In the genomic region with DNA sequence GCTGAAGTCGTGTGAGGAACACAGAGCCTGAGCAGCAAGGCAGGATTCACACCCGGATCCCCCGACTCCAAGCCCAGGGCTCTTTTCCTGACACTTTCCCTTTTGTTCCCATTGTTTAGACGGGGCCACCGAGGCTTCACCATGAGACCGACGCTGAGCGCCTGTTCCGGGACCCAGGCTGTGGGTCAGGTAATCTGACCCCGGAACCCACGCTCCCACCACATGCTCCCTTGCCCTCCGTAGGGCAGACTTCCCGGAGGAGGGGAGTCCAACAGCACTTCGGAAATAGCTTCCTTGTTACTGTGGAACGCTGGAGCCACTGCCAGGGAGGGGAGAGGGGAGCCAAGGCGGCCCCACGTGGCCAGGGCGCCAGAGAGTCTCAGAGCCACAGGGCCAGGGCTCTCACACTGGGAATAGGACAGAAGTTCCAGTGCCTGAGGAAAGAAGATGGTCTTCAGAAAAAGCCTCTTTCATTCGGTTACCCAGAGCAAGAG, we compare ENCODE assay signal across 12 cellular contexts. TPM values are rescaled to one million over a fixed set of nuclear protein-coding genes. Genes with fewer than 3 reads are reported as not detected.
A peak's percentile ranks its signal among the peaks of the same experiment; 100 is the strongest.
DNase-seq lines count a peak whose midpoint lies in the region; ATAC-seq lines count a peak whose summit lies in the region.
"Had no signal": no experiment of that assay in that cellular context is flagged by ENCODE, and none has a peak within 500 bp of the region (broad histone marks: within the 10 kb centered on the region; RNA-seq: fewer than 3 reads in every experiment).

No MANE protein-coding gene starts in this region.

- peaks cover 0 to 13% of the 10 kb centered on the region in 2 donors for H3K36me3 ChIP-seq in mucosa of rectum (ENCODE audit: control insufficient read depth in 2 of 2, insufficient read depth in 2 of 2, low read length in 2 of 2)

- peak overlapping the region; percentile 59 for H3K4me3 Mint-ChIP-seq in stimulated activated naive CD8-positive, alpha-beta T cell treated with anti-CD3 and anti-CD28 coated beads, Interleukin-15, Interleukin-2, amounts not matched to agents 100 ng/mL and 50 ng/mL, for 24 hours
- H3K4me3 Mint-ChIP-seq in activated naive CD8-positive, alpha-beta T cell treated with anti-CD3 and anti-CD28 coated beads, Interleukin-2, amount 10 ng/mL, durations not matched to agents 7 days and 5 days = peak overlapping the region; percentile 61
- H3K4me3 Mint-ChIP-seq: B cell had no signal

- H3K9me3 ChIP-seq in mucosa of rectum (ENCODE audit: control insufficient read depth in 2 of 2, low read length in 2 of 2) = no peaks in the 10 kb centered on the region

- DNase-seq in stimulated activated naive CD8-positive, alpha-beta T cell treated with anti-CD3 and anti-CD28 coated beads, Interleukin-15, Interleukin-2, amounts not matched to agents 100 U/mL and 50 U/mL, for 24 hours = no peak
- peak; percentile 37 for DNase-seq in activated naive CD8-positive, alpha-beta T cell treated with anti-CD3 and anti-CD28 coated beads, Interleukin-2, amount 10 ng/mL, durations not matched to agents 7 days and 5 days
- DNase-seq in SIG-M5 (lab: John Stamatoyannopoulos, UW) (no peak), HuH-7 (ENCODE audit: low spot score) (no peak)
- DNase-seq in stimulated activated CD4-positive, alpha-beta T cell treated with anti-CD3 and anti-CD28 coated beads, Interleukin-12 subunit alpha, Interleukin-12 subunit beta, amount 100 ng/mL, for 4 hours = no peak
- DNase-seq: dermis blood vessel endothelial cell had no signal

- H3K9ac ChIP-seq in mucosa of rectum (ENCODE audit: low read depth in 1 of 2, low read length in 2 of 2) = no peak overlapping the region

- H3K36me3 Mint-ChIP-seq in stimulated activated naive CD8-positive, alpha-beta T cell treated with anti-CD3 and anti-CD28 coated beads, Interleukin-15, Interleukin-2, amounts not matched to agents 100 ng/mL and 50 ng/mL, for 24 hours (ENCODE audit: low read depth) = peaks cover 71% of the 10 kb centered on the region
- peaks cover 39% of the 10 kb centered on the region for H3K36me3 Mint-ChIP-seq in activated naive CD8-positive, alpha-beta T cell treated with anti-CD3 and anti-CD28 coated beads, Interleukin-2, amount 10 ng/mL, durations not matched to agents 7 days and 5 days

- POLR2A ChIA-PET in activated naive CD8-positive, alpha-beta T cell treated with anti-CD3 and anti-CD28 coated beads, Interleukin-2, amount 10 ng/mL, durations not matched to agents 7 days and 5 days (lab: Charles Lee) = interaction anchor here (1.0 to 2.6 kb wide), 6 partner anchors 17 to 110 kb away, joined by 3 to 14 read pairs (median 7); partner anchors contain the start of gene RUNX3

- H3K27ac ChIP-seq in mucosa of rectum (ENCODE audit: low read depth in 2 of 2, low read length in 2 of 2) = peak overlapping the region; percentile 29 to 43

- H3K27me3 ChIP-seq in mucosa of rectum (ENCODE audit: control insufficient read depth in 2 of 2, insufficient read depth in 2 of 2, low read length in 2 of 2) = no peaks in the 10 kb centered on the region

- ATAC-seq in stimulated activated naive CD8-positive, alpha-beta T cell treated with anti-CD3 and anti-CD28 coated beads, Interleukin-15, Interleukin-2, amounts not matched to agents 100 U/mL and 50 U/mL, for 24 hours = no peak
- ATAC-seq in activated naive CD8-positive, alpha-beta T cell treated with anti-CD3 and anti-CD28 coated beads, Interleukin-2, amount 10 ng/mL, durations not matched to agents 7 days and 5 days (ENCODE audit: low read depth) = no peak
- no peak for ATAC-seq in GM21717 (IDR thresholded peaks at IDR 0.05; ENCODE audit: unreplicated experiment)
- ATAC-seq: HCT116 had no signal

- no peaks in the 10 kb centered on the region for H3K9me3 Mint-ChIP-seq in stimulated activated naive CD8-positive, alpha-beta T cell treated with anti-CD3 and anti-CD28 coated beads, Interleukin-15, Interleukin-2, amounts not matched to agents 100 ng/mL and 50 ng/mL, for 24 hours
- no peaks in the 10 kb centered on the region for H3K9me3 Mint-ChIP-seq in activated naive CD8-positive, alpha-beta T cell treated with anti-CD3 and anti-CD28 coated beads, Interleukin-2, amount 10 ng/mL, durations not matched to agents 7 days and 5 days

- peaks cover 14 to 22% of the 10 kb centered on the region in 2 donors for H3K4me1 ChIP-seq in mucosa of rectum (ENCODE audit: control insufficient read depth in 2 of 2, insufficient read depth in 2 of 2, low read length in 2 of 2)

- H3K4me3 ChIP-seq in mucosa of rectum (ENCODE audit: low read length in 2 of 2) = no peak overlapping the region

- H3K27me3 Mint-ChIP-seq in stimulated activated naive CD8-positive, alpha-beta T cell treated with anti-CD3 and anti-CD28 coated beads, Interleukin-15, Interleukin-2, amounts not matched to agents 100 ng/mL and 50 ng/mL, for 24 hours = no peaks in the 10 kb centered on the region
- H3K27me3 Mint-ChIP-seq in activated naive CD8-positive, alpha-beta T cell treated with anti-CD3 and anti-CD28 coated beads, Interleukin-2, amount 10 ng/mL, durations not matched to agents 7 days and 5 days = no peaks in the 10 kb centered on the region
- H3K27me3 Mint-ChIP-seq: B cell had no signal

- peak overlapping the region; percentile 95 for H3K27ac Mint-ChIP-seq in stimulated activated naive CD8-positive, alpha-beta T cell treated with anti-CD3 and anti-CD28 coated beads, Interleukin-15, Interleukin-2, amounts not matched to agents 100 ng/mL and 50 ng/mL, for 24 hours
- peak overlapping the region; percentile 95 for H3K27ac Mint-ChIP-seq in activated naive CD8-positive, alpha-beta T cell treated with anti-CD3 and anti-CD28 coated beads, Interleukin-2, amount 10 ng/mL, durations not matched to agents 7 days and 5 days
- H3K27ac Mint-ChIP-seq: progenitor cell of endocrine pancreas had no signal

- peaks cover 86% of the 10 kb centered on the region for H3K4me1 Mint-ChIP-seq in stimulated activated naive CD8-positive, alpha-beta T cell treated with anti-CD3 and anti-CD28 coated beads, Interleukin-15, Interleukin-2, amounts not matched to agents 100 ng/mL and 50 ng/mL, for 24 hours (ENCODE audit: low read depth)
- peaks cover 48% of the 10 kb centered on the region for H3K4me1 Mint-ChIP-seq in activated naive CD8-positive, alpha-beta T cell treated with anti-CD3 and anti-CD28 coated beads, Interleukin-2, amount 10 ng/mL, durations not matched to agents 7 days and 5 days

RNA-seq across cellular contexts. Expression of gene RUNX3, which starts 18.4 kb away (rescaled TPM):
- 100 to 1,000 TPM; 172 TPM for total RNA-seq in activated naive CD8-positive, alpha-beta T cell treated with anti-CD3 and anti-CD28 coated beads, Interleukin-2, amount 10 ng/mL, durations not matched to agents 7 days and 5 days
- total RNA-seq: dermis blood vessel endothelial cell, progenitor cell of endocrine pancreas had no signal
